Comparison of ENCODE assay signal across 7 cellular contexts in genomic region chr5:72451771-72452505, GRCh38. TPM values are rescaled to one million over a fixed set of nuclear protein-coding genes. Genes with fewer than 3 reads are reported as not detected.
A peak's percentile ranks its signal among the peaks of the same experiment; 100 is the strongest.
DNase-seq lines count a peak whose midpoint lies in the region; ATAC-seq and TF ChIP-seq lines count a peak whose summit lies in the region.

No MANE protein-coding gene starts in this region.

- H3K4me1 ChIP-seq in heart left ventricle (peaks cover 16 to 71% (median 60%) of the 10 kb centered on the region in 12 donors), skeletal muscle satellite cell (ENCODE audit: control insufficient read depth, insufficient read depth, low read length) (peaks cover 55% of the 10 kb centered on the region)

- H3K9me3 ChIP-seq in heart left ventricle: no peaks in the 10 kb centered on the region
- H3K9me3 ChIP-seq in skeletal muscle satellite cell (replicated peaks; ENCODE audit: low read length): no peaks in the 10 kb centered on the region

- peak overlapping the region; percentile 82 to 99 (median 92) for H3K27ac ChIP-seq in heart left ventricle

- H3K27me3 Mint-ChIP-seq in immature natural killer cell (ENCODE audit: low read depth in 3 of 3): peaks cover 0 to 3% (median 0%) of the 10 kb centered on the region in 3 donors
- peaks cover 3% of the 10 kb centered on the region; the same call in 1 of the 2 replicates for H3K27me3 Mint-ChIP-seq in WTC11 (ENCODE audit: low read depth)

- H3K9me3 Mint-ChIP-seq in immature natural killer cell (no peaks in the 10 kb centered on the region), WTC11 (0 out of 2 replicates have a peak, but pooled peaks cover 3% of the 10 kb centered on the region)

- intact Hi-C loops in heart left ventricle (cut with DNase I): loop anchor here in 7 of 10 donors (1.0 to 10.0 kb wide), 12 partner anchors 17 to 85 kb away; partner anchors contain the start of gene ZNF366 (in 3 of the 7)

- H3K36me3 Mint-ChIP-seq in immature natural killer cell (no peaks in the 10 kb centered on the region), WTC11 (no peaks in the 10 kb centered on the region)

- H3K27me3 ChIP-seq in heart left ventricle: no peaks in the 10 kb centered on the region
- no peaks in the 10 kb centered on the region for H3K27me3 ChIP-seq in skeletal muscle satellite cell (ENCODE audit: control insufficient read depth, insufficient read depth, low read length)

- no peaks in the 10 kb centered on the region for H3K4me1 Mint-ChIP-seq in immature natural killer cell
- H3K4me1 Mint-ChIP-seq in WTC11: peaks cover 10% of the 10 kb centered on the region

- peak overlapping the region; percentile 74 for H3K9ac ChIP-seq in skeletal muscle satellite cell (ENCODE audit: low read depth, low read length)

- 33 to 55% (median 47%) methylated on average over 13 of the region's 13 CpGs for WGBS in heart left ventricle, 4 donors

- TF ChIP-seq CTCF in heart left ventricle (IDR thresholded peaks at IDR 0.05) (no peak), WTC11 (IDR thresholded peaks at IDR 0.05) (no peak)

- peak; percentile 93 for ATAC-seq in GM19043 (IDR thresholded peaks at IDR 0.05; ENCODE audit: low read depth, unreplicated experiment)
- peak; percentile 71 for ATAC-seq in HG03060 (IDR thresholded peaks at IDR 0.05; ENCODE audit: low read depth, unreplicated experiment)
- peak; percentile 72 to 86 (median 84) for ATAC-seq in heart left ventricle
- ATAC-seq in WTC11: no peak; the same call in none of the 2 replicates

- no peak overlapping the region for H3K27ac Mint-ChIP-seq in immature natural killer cell
- H3K27ac Mint-ChIP-seq in WTC11: no peak overlapping the region

- POLR2A ChIA-PET in WTC11 (lab: Charles Lee): no interaction called here

- CTCF ChIA-PET in WTC11 (lab: Charles Lee): interaction anchor here (2.4 kb wide), 1 partner anchor 11 kb away, joined by 13 read pairs; no protein-coding TSS in a partner anchor

- peaks cover 0 to 35% (median 0%) of the 10 kb centered on the region in 9 donors for H3K36me3 ChIP-seq in heart left ventricle
- no peaks in the 10 kb centered on the region for H3K36me3 ChIP-seq in skeletal muscle satellite cell (ENCODE audit: insufficient read depth, low read length)

- DNase-seq in UCSD-AML1 (lab: John Stamatoyannopoulos, UW; ENCODE audit: unreplicated experiment) (peak; percentile 24), heart left ventricle (peak; percentile 67 to 90 (median 87)), immature natural killer cell (no peak), WTC11 (ENCODE audit: low spot score) (no peak)

- no peak for TF ChIP-seq POLR2A in heart left ventricle (IDR thresholded peaks at IDR 0.05)

- H3K4me3 ChIP-seq in heart left ventricle (peak overlapping the region in 1 of 12 donors; percentile 1), skeletal muscle satellite cell (ENCODE audit: low read length) (peak overlapping the region; percentile 21)

- H3K4me3 Mint-ChIP-seq in immature natural killer cell (no peak overlapping the region), WTC11 (no peak overlapping the region)

- H3K4me2 ChIP-seq in skeletal muscle satellite cell (ENCODE audit: low read length): peak overlapping the region; percentile 70

TF ChIP-seq in WTC11, 78 proteins besides CTCF, POLR2A, EP300 and RAD21:
- TF ChIP-seq IRF1 (CRISPR knock-in tag; IDR thresholded peaks at IDR 0.05): no peak
- TF ChIP-seq RORB (CRISPR knock-in tag; IDR thresholded peaks at IDR 0.05): no peak
- no peak for TF ChIP-seq NFATC4 (CRISPR knock-in tag; IDR thresholded peaks at IDR 0.05)
- TF ChIP-seq CDX4 (CRISPR knock-in tag; IDR thresholded peaks at IDR 0.05; ENCODE audit: borderline replicate concordance): no peak
- no peak for TF ChIP-seq TEAD4 (CRISPR knock-in tag; IDR thresholded peaks at IDR 0.05)
- TF ChIP-seq ZNF232 (CRISPR knock-in tag; IDR thresholded peaks at IDR 0.05): no peak
- TF ChIP-seq NFYB (CRISPR knock-in tag; conservative IDR thresholded peaks at IDR 0.05; ENCODE audit: low read depth): no peak
- no peak for TF ChIP-seq SOX15 (CRISPR knock-in tag; IDR thresholded peaks at IDR 0.05)
- no peak for TF ChIP-seq NR1H2 (CRISPR knock-in tag; IDR thresholded peaks at IDR 0.05)
- no peak for TF ChIP-seq FOXJ3 (CRISPR knock-in tag; IDR thresholded peaks at IDR 0.05; ENCODE audit: borderline replicate concordance)
- no peak for TF ChIP-seq E2F5 (CRISPR knock-in tag; IDR thresholded peaks at IDR 0.05)
- TF ChIP-seq HMGXB4 (CRISPR knock-in tag; IDR thresholded peaks at IDR 0.05): no peak
TF ChIP-seq in WTC11: peak in this region for 0.

RNA-seq across cellular contexts. Expression of gene ZNF366, which starts 55.3 kb away (rescaled TPM):
- total RNA-seq in heart left ventricle (10 to 100 TPM in 2 of 9 donors, 1 to 10 TPM in 7; 3.9 to 18.5 (median 6.1) TPM), WTC11 (2021) (not detected in 3 replicates)
- polyA plus RNA-seq in heart left ventricle (1 to 10 TPM; 2.1 to 4.4 TPM), immature natural killer cell (under 1 TPM in 2 of 3 donors, not detected in 1; 0.09 to 0.62 TPM)
- total RNA-seq in skeletal muscle satellite cell (2012; rRNA removed): under 0.01 TPM in 1 of 2 replicates, not detected in the other

Comparison
In these comparisons a context has a peak if more than half of its experiments do, and no peak if none do; other contexts are left out.
1. DNase-seq: peak in UCSD-AML1 (single experiment) and heart left ventricle (5 of 5); none in immature natural killer cell (0 of 3) and WTC11 (single experiment).